In genomic region chr16:31141489-31142108, GRCh38 we compare ENCODE assay signal across 6 cellular contexts. TPM values are rescaled to one million over a fixed set of nuclear protein-coding genes. Genes with fewer than 3 reads are reported as not detected.
DNase-seq lines count a peak whose midpoint lies in the region; ATAC-seq and TF ChIP-seq lines count a peak whose summit lies in the region.

No MANE protein-coding gene starts in this region.

- H3K9me3 Mint-ChIP-seq in CD4-positive, CD25-positive, alpha-beta regulatory T cell: no peaks in the 10 kb centered on the region
- H3K9me3 Mint-ChIP-seq in stimulated activated naive B cell treated with anti-CD40 and anti-IgM and Interleukin-4, amounts not matched to agents 10 μg/mL and 1 μg/mL and 100 μg/mL, for 72 hours: no peaks in the 10 kb centered on the region

- no peak for ATAC-seq in CD4-positive, CD25-positive, alpha-beta regulatory T cell (ENCODE audit: low read depth in 2 of 2)
- peak in 1 of 2 donors; percentile 1 for ATAC-seq in stimulated activated naive B cell treated with anti-CD40 and anti-IgM and Interleukin-4, amounts not matched to agents 10 μg/mL and 1 μg/mL and 100 μg/mL, for 72 hours (replicated peaks)

- peak overlapping the region; percentile 87 for H2AFZ ChIP-seq in fibroblast of lung (ENCODE audit: low read length)

- no peaks in the 10 kb centered on the region for H3K79me2 ChIP-seq in fibroblast of lung (ENCODE audit: control insufficient read depth, insufficient read depth, low read length)

- H3K4me3 Mint-ChIP-seq in CD4-positive, CD25-positive, alpha-beta regulatory T cell: peak overlapping the region; percentile 56 to 93 (median 82)
- H3K4me3 Mint-ChIP-seq in stimulated activated naive B cell treated with anti-CD40 and anti-IgM and Interleukin-4, amounts not matched to agents 10 μg/mL and 1 μg/mL and 100 μg/mL, for 72 hours: peak overlapping the region; percentile 78 to 83

- H3K27me3 Mint-ChIP-seq in CD4-positive, CD25-positive, alpha-beta regulatory T cell: peaks cover 10% of the 10 kb centered on the region
- H3K27me3 Mint-ChIP-seq in stimulated activated naive B cell treated with anti-CD40 and anti-IgM and Interleukin-4, amounts not matched to agents 10 μg/mL and 1 μg/mL and 100 μg/mL, for 72 hours: no peaks in the 10 kb centered on the region

- no peaks in the 10 kb centered on the region for H3K36me3 ChIP-seq in CD4-positive, CD25-positive, alpha-beta regulatory T cell (ENCODE audit: control insufficient read depth, insufficient read depth, low read length)
- H3K36me3 ChIP-seq in NT2/D1 (ENCODE audit: insufficient read depth, insufficient read length, low read length) (no peaks in the 10 kb centered on the region), fibroblast of lung (ENCODE audit: control insufficient read depth, insufficient read depth, low read length) (no peaks in the 10 kb centered on the region)

- no peaks in the 10 kb centered on the region for H3K36me3 Mint-ChIP-seq in CD4-positive, CD25-positive, alpha-beta regulatory T cell
- H3K36me3 Mint-ChIP-seq in stimulated activated naive B cell treated with anti-CD40 and anti-IgM and Interleukin-4, amounts not matched to agents 10 μg/mL and 1 μg/mL and 100 μg/mL, for 72 hours: no peaks in the 10 kb centered on the region

- peaks cover 4 to 20% (median 7%) of the 10 kb centered on the region in 4 donors for H3K4me1 Mint-ChIP-seq in CD4-positive, CD25-positive, alpha-beta regulatory T cell
- H3K4me1 Mint-ChIP-seq in stimulated activated naive B cell treated with anti-CD40 and anti-IgM and Interleukin-4, amounts not matched to agents 10 μg/mL and 1 μg/mL and 100 μg/mL, for 72 hours: peaks cover 8% of the 10 kb centered on the region in 2 donors

- H3K9ac ChIP-seq in NT2/D1 (ENCODE audit: insufficient read length, low read depth) (peak overlapping the region; percentile 83), fibroblast of lung (ENCODE audit: insufficient read depth, low read length) (peak overlapping the region; percentile 26)

- H3K27ac Mint-ChIP-seq in CD4-positive, CD25-positive, alpha-beta regulatory T cell: peak overlapping the region; percentile 83 to 90 (median 88)
- H3K27ac Mint-ChIP-seq in stimulated activated naive B cell treated with anti-CD40 and anti-IgM and Interleukin-4, amounts not matched to agents 10 μg/mL and 1 μg/mL and 100 μg/mL, for 72 hours: peak overlapping the region; percentile 76

- H3K4me3 ChIP-seq in CD4-positive, CD25-positive, alpha-beta regulatory T cell (ENCODE audit: low read depth, low read length): peak overlapping the region; percentile 51
- peak overlapping the region; percentile 26 for H3K4me3 ChIP-seq in NT2/D1 (ENCODE audit: insufficient read length, low read depth)
- peak overlapping the region; percentile 21 to 54 (median 44) for H3K4me3 ChIP-seq in fibroblast of lung (replicated peaks in 1 of 4; ENCODE audit: control extremely low read depth in 1 of 4, insufficient read depth in 1 of 4, low read depth in 3 of 4, low read length in 4 of 4)

- H4K20me1 ChIP-seq in fibroblast of lung (ENCODE audit: control insufficient read depth, extremely low read depth, insufficient read depth, low read length): no peaks in the 10 kb centered on the region

- no peaks in the 10 kb centered on the region for H3K9me3 ChIP-seq in CD4-positive, CD25-positive, alpha-beta regulatory T cell (ENCODE audit: control insufficient read depth in 2 of 2, low read length in 2 of 2)
- H3K9me3 ChIP-seq in NT2/D1 (ENCODE audit: insufficient read depth, low read length) (no peaks in the 10 kb centered on the region), fibroblast of lung (ENCODE audit: control insufficient read depth, insufficient read depth, low read depth, low read length) (no peaks in the 10 kb centered on the region)

- peaks cover 19% of the 10 kb centered on the region for H3K4me1 ChIP-seq in CD4-positive, CD25-positive, alpha-beta regulatory T cell (ENCODE audit: control insufficient read depth, insufficient read depth, low read length, poor library complexity, severe bottlenecking)
- H3K4me1 ChIP-seq in NT2/D1 (ENCODE audit: insufficient read depth, insufficient read length) (peaks cover 29% of the 10 kb centered on the region), fibroblast of lung (ENCODE audit: control insufficient read depth, extremely low read depth, insufficient read depth, low read length) (peaks cover 9% of the 10 kb centered on the region)

- H3K4me2 ChIP-seq in fibroblast of lung (ENCODE audit: extremely low read depth, insufficient read depth, low read length): peak overlapping the region; percentile 93

- no peak for DNase-seq in CD4-positive, CD25-positive, alpha-beta regulatory T cell
- no peak for DNase-seq in NT2/D1 (ENCODE audit: low read depth, low spot score)
- peak in 1 of 2 donors; percentile 69 for DNase-seq in fibroblast of lung (ENCODE audit: low read depth in 2 of 2)
- DNase-seq in stimulated activated naive B cell treated with anti-CD40 and anti-IgM and Interleukin-4, amounts not matched to agents 10 μg/mL and 1 μg/mL and 100 μg/mL, for 72 hours: no peak
- no peak for DNase-seq in GM19238 (ENCODE audit: insufficient read length, low spot score)
- no peak for DNase-seq in NCI-H774 (lab: John Stamatoyannopoulos, UW)

- no peaks in the 10 kb centered on the region for H3K27me3 ChIP-seq in CD4-positive, CD25-positive, alpha-beta regulatory T cell (ENCODE audit: control insufficient read depth, insufficient read depth, low read length)
- peaks cover 8% of the 10 kb centered on the region for H3K27me3 ChIP-seq in NT2/D1 (ENCODE audit: insufficient read depth, insufficient read length)
- peaks cover 6% of the 10 kb centered on the region for H3K27me3 ChIP-seq in fibroblast of lung (ENCODE audit: control insufficient read depth, insufficient read depth, low read length)

- peak overlapping the region; percentile 77 for H3K27ac ChIP-seq in CD4-positive, CD25-positive, alpha-beta regulatory T cell (ENCODE audit: insufficient read depth, low read length, poor library complexity, severe bottlenecking)
- peak overlapping the region; percentile 56 for H3K27ac ChIP-seq in fibroblast of lung (ENCODE audit: insufficient read depth, low read length)

- TF ChIP-seq CTCF in fibroblast of lung (conservative IDR thresholded peaks at IDR 0.05 in 1 of 2, IDR thresholded peaks at IDR 0.05 in 1 of 2; ENCODE audit: low read depth in 1 of 2, low read length in 2 of 2): no peak

RNA-seq across cellular contexts. Expression of gene PRSS8, which starts 6.1 kb away (rescaled TPM):
- not detected for total RNA-seq in CD4-positive, CD25-positive, alpha-beta regulatory T cell
- polyA plus RNA-seq in CD4-positive, CD25-positive, alpha-beta regulatory T cell: not detected
- total RNA-seq in fibroblast of lung: not detected in 2 replicates
- polyA plus RNA-seq in fibroblast of lung: not detected in 2 replicates
- not detected in 2 replicates for polyA plus RNA-seq in fibroblast of lung (2012)
- not detected in 2 replicates for polyA minus RNA-seq in fibroblast of lung (ENCODE audit: low replicate concordance)

RNA-seq across cellular contexts. Expression of gene PRSS36, which starts 8.3 kb away (rescaled TPM):
- total RNA-seq in CD4-positive, CD25-positive, alpha-beta regulatory T cell: 0.39 TPM
- polyA plus RNA-seq in CD4-positive, CD25-positive, alpha-beta regulatory T cell: 1 to 10 TPM in 3 of 4 donors, under 1 TPM in 1; 0.46 to 1.4 (median 1.2) TPM
- total RNA-seq in fibroblast of lung: 0.17 TPM in 1 of 2 replicates, not detected in the other
- polyA plus RNA-seq in fibroblast of lung: 0.10 and 0.20 TPM in 2 replicates
- 0.06 and 0.43 TPM in 2 replicates for polyA plus RNA-seq in fibroblast of lung (2012)
- not detected in 2 replicates for polyA minus RNA-seq in fibroblast of lung (ENCODE audit: low replicate concordance)

RNA-seq across cellular contexts. Expression of gene KAT8, which starts 24.1 kb away (rescaled TPM):
- 103 TPM for total RNA-seq in CD4-positive, CD25-positive, alpha-beta regulatory T cell
- 10 to 100 TPM; 31.8 to 49.2 (median 44.4) TPM for polyA plus RNA-seq in CD4-positive, CD25-positive, alpha-beta regulatory T cell
- 30.4 and 39.3 TPM in 2 replicates for total RNA-seq in fibroblast of lung
- polyA plus RNA-seq in fibroblast of lung: 19.7 and 23.9 TPM in 2 replicates
- 17.3 and 18.0 TPM in 2 replicates for polyA plus RNA-seq in fibroblast of lung (2012)
- 11.7 and 20.5 TPM in 2 replicates for polyA minus RNA-seq in fibroblast of lung (ENCODE audit: low replicate concordance)

RNA-seq across cellular contexts. Expression of gene BCKDK, which starts 33.4 kb away (rescaled TPM):
- 8.2 TPM for total RNA-seq in CD4-positive, CD25-positive, alpha-beta regulatory T cell
- 10 to 100 TPM; 19.5 to 24.7 (median 23.5) TPM for polyA plus RNA-seq in CD4-positive, CD25-positive, alpha-beta regulatory T cell
- total RNA-seq in fibroblast of lung: 12.6 and 18.5 TPM in 2 replicates
- 34.8 and 42.2 TPM in 2 replicates for polyA plus RNA-seq in fibroblast of lung
- 51.6 and 67.3 TPM in 2 replicates for polyA plus RNA-seq in fibroblast of lung (2012)
- 55.6 and 103 TPM in 2 replicates for polyA minus RNA-seq in fibroblast of lung (ENCODE audit: low replicate concordance)

RNA-seq across cellular contexts. Expression of gene FUS, which starts 38.3 kb away (rescaled TPM):
- total RNA-seq in CD4-positive, CD25-positive, alpha-beta regulatory T cell: 918 TPM
- 100 to 1,000 TPM; 119 to 147 (median 132) TPM for polyA plus RNA-seq in CD4-positive, CD25-positive, alpha-beta regulatory T cell
- total RNA-seq in fibroblast of lung: 34.4 and 44.3 TPM in 2 replicates
- 199 and 263 TPM in 2 replicates for polyA plus RNA-seq in fibroblast of lung
- 506 and 756 TPM in 2 replicates for polyA plus RNA-seq in fibroblast of lung (2012)
- 213 and 344 TPM in 2 replicates for polyA minus RNA-seq in fibroblast of lung (ENCODE audit: low replicate concordance)
